ENCODE assay signal across 8 cellular contexts in the genomic region with DNA sequence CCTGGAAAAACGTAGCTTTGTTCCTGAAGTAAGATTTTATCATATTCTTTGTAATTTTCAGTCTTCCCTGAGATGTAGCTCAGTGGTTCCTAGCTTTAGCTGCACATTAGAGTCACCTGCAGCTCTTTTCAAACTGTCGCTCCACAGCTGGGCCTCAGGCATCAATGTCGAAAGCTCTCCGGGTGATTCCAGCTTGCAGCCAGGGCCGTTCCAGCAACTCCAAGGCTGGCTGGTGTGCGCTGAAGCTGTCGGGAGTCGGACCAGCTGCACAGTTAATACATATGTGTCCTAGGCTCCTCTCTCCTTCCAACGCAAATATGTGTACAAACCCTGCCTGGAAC. TPM values are rescaled to one million over a fixed set of nuclear protein-coding genes. Genes with fewer than 3 reads are reported as not detected.
DNase-seq lines count a peak whose midpoint lies in the region; ATAC-seq and TF ChIP-seq lines count a peak whose summit lies in the region.

No MANE protein-coding gene starts in this region.

- H3K4me1 ChIP-seq in left lung (peaks cover 14 to 25% of the 10 kb centered on the region in 2 donors), tibial artery (peaks cover 0 to 26% (median 15%) of the 10 kb centered on the region in 4 donors)

- ATAC-seq in GM18909 (IDR thresholded peaks at IDR 0.05; ENCODE audit: poor library complexity, unreplicated experiment) (peak; percentile 9), HG03045 (IDR thresholded peaks at IDR 0.05; ENCODE audit: unreplicated experiment) (peak; percentile 12), left lung (no peak), HG03565 (IDR thresholded peaks at IDR 0.05; ENCODE audit: unreplicated experiment) (no peak), HG03039 (IDR thresholded peaks at IDR 0.05; ENCODE audit: unreplicated experiment) (no peak)

- H3K4me1 Mint-ChIP-seq in activated naive CD8-positive, alpha-beta T cell (ENCODE audit: low read depth) = peaks cover 47% of the 10 kb centered on the region

- DNase-seq in left lung = no peak
- DNase-seq in tibial artery = no peak
- no peak for DNase-seq in T1000 (lab: John Stamatoyannopoulos, UW)

- H3K27me3 ChIP-seq in left lung (no peaks in the 10 kb centered on the region), tibial artery (no peaks in the 10 kb centered on the region)

- H3K4me3 Mint-ChIP-seq in activated naive CD8-positive, alpha-beta T cell = peak overlapping the region; percentile 99

- H3K27me3 Mint-ChIP-seq in activated naive CD8-positive, alpha-beta T cell = no peaks in the 10 kb centered on the region

- intact Hi-C loops in left lung (cut with DNase I) = no loop called here
- intact Hi-C loops in tibial artery (cut with DNase I; ENCODE audit: low total_unique reads) = no loop called here

- H3K4me3 ChIP-seq in left lung (peak overlapping the region; percentile 65 to 91), tibial artery (peak overlapping the region; percentile 66 to 69)

- peaks cover 4% of the 10 kb centered on the region for H3K36me3 Mint-ChIP-seq in activated naive CD8-positive, alpha-beta T cell

- no peak for TF ChIP-seq CTCF in left lung (IDR thresholded peaks at IDR 0.05)
- no peak for TF ChIP-seq CTCF in tibial artery (IDR thresholded peaks at IDR 0.05)

- H3K9me3 ChIP-seq in left lung (no peaks in the 10 kb centered on the region), tibial artery (no peaks in the 10 kb centered on the region)

- peak overlapping the region; percentile 93 to 94 for H3K27ac ChIP-seq in left lung
- H3K27ac ChIP-seq in tibial artery = peak overlapping the region; percentile 83 to 87

- no peaks in the 10 kb centered on the region for H3K9me3 Mint-ChIP-seq in activated naive CD8-positive, alpha-beta T cell (ENCODE audit: low read depth)

- peak overlapping the region; percentile 97 for H3K27ac Mint-ChIP-seq in activated naive CD8-positive, alpha-beta T cell

- no peaks in the 10 kb centered on the region for H3K36me3 ChIP-seq in left lung
- H3K36me3 ChIP-seq in tibial artery = no peaks in the 10 kb centered on the region

RNA-seq across cellular contexts. Expression of gene ZNF2, which starts 0.6 kb away (rescaled TPM):
- 1 to 10 TPM; 4.1 to 4.9 TPM for total RNA-seq in left lung

RNA-seq across cellular contexts. Expression of gene ZNF514, which starts 5.4 kb away (rescaled TPM):
- total RNA-seq in left lung = 10 to 100 TPM; 12.9 to 15.6 TPM

RNA-seq across cellular contexts. Expression of gene ZNF892, which starts 42.3 kb away (rescaled TPM):
- 1 to 10 TPM; 4.3 to 5.0 TPM for total RNA-seq in left lung

RNA-seq across cellular contexts. Expression of gene MRPS5, which starts 43.4 kb away (rescaled TPM):
- 10 to 100 TPM; 46.7 to 50.5 TPM for total RNA-seq in left lung

Comparison
In these comparisons a context has a peak if more than half of its experiments do, and no peak if none do; other contexts are left out.
1. ATAC-seq: peak in GM18909 (single experiment) and HG03045 (single experiment); none in left lung (single experiment), HG03565 (single experiment) and HG03039 (single experiment).